In the genomic region with DNA sequence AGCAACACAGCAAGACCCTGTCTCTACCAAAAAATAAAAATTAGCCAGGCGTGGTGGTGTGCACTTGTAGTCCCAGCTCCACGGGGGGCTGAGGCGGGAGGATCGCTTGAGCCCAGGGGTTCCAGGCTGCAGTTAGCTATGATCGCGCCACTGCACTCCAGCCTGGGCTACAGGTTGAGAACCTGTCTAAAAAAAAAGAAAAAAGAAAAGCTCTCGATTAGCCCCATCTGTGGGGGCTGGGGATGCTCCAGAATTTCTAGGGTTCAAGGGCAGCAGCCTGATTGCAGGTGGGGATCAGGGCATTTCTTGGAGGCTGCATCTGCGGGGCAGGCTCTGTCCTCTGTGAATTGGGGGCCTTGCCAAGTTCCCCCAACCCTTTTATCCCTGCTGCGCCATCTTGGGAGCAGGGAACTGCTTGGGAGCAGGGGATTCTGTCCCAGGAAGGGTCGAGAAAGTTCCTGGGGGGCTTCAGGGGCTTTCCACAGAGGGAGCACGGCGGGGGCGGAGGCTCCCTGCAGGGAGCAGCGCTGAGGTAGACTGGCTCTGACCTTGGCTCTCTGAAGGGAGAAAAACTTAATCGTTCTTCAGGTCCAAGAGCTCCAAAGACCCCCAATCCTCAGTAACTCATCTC, we compare ENCODE assay signal across 9 cellular contexts. TPM values are rescaled to one million over a fixed set of nuclear protein-coding genes. Genes with fewer than 3 reads are reported as not detected.
DNase-seq lines count a peak whose midpoint lies in the region; ATAC-seq and TF ChIP-seq lines count a peak whose summit lies in the region.
"Had no signal": no experiment of that assay in that cellular context is flagged by ENCODE, and none has a peak within 500 bp of the region (broad histone marks: within the 10 kb centered on the region; RNA-seq: fewer than 3 reads in every experiment).

No MANE protein-coding gene starts in this region.

- peak overlapping the region; percentile 84 to 97 for H3K27ac Mint-ChIP-seq in activated naive CD4-positive, alpha-beta T cell treated with anti-CD3 and anti-CD28 coated beads, Interleukin-2, amount 50 U/mL, for 72 hours

- H3K27me3 ChIP-seq in stomach = no peaks in the 10 kb centered on the region

- no peaks in the 10 kb centered on the region for H3K9me3 ChIP-seq in stomach

- TF ChIP-seq CTCF in GM12865 (IDR thresholded peaks at IDR 0.05; ENCODE audit: insufficient read depth, low read depth, low read length, missing control alignments) (no peak), stomach (IDR thresholded peaks at IDR 0.05) (no peak)

- no peaks in the 10 kb centered on the region for H3K36me3 ChIP-seq in stomach

- no peaks in the 10 kb centered on the region for H3K9me3 Mint-ChIP-seq in activated naive CD4-positive, alpha-beta T cell treated with anti-CD3 and anti-CD28 coated beads, Interleukin-2, amount 50 U/mL, for 72 hours

- H3K4me1 ChIP-seq in stomach = peaks cover 29 to 49% (median 46%) of the 10 kb centered on the region in 4 donors

- TF ChIP-seq POLR2A in stomach (IDR thresholded peaks at IDR 0.05) = no peak

- ATAC-seq in HG02938 (IDR thresholded peaks at IDR 0.05; ENCODE audit: unreplicated experiment) (peak; percentile 14), HG03139 (IDR thresholded peaks at IDR 0.05; ENCODE audit: unreplicated experiment) (no peak)
- ATAC-seq in activated naive CD4-positive, alpha-beta T cell treated with anti-CD3 and anti-CD28 coated beads, Interleukin-2, amount 50 U/mL, for 72 hours = peak; percentile 3 to 7

- DNase-seq in GM12865 (ENCODE audit: low read depth) (no peak), iPS-NIHi11 (ENCODE audit: low spot score) (peak; percentile 31), stomach (no peak), medulla oblongata (ENCODE audit: extremely low spot score) (no peak), germinal center (ENCODE audit: low spot score) (no peak)
- no peak for DNase-seq in activated naive CD4-positive, alpha-beta T cell treated with anti-CD3 and anti-CD28 coated beads, Interleukin-2, amount 50 U/mL, for 72 hours (ENCODE audit: low spot score in 2 of 2)

- intact Hi-C loops in stomach (cut with DNase I; ENCODE audit: low total_unique reads) = no loop called here

- WGBS in stomach, 5 donors = 18 to 28% (median 20%) methylated on average over 12 to 15 of the region's 15 CpGs

- peak overlapping the region; percentile 85 to 92 (median 88) for H3K27ac ChIP-seq in stomach

- H3K4me3 ChIP-seq in GM12865 (ENCODE audit: low read depth, low read length) = peak overlapping the region; percentile 84
- peak overlapping the region; percentile 75 to 99 (median 82) for H3K4me3 ChIP-seq in stomach

- no peak for TF ChIP-seq EP300 in stomach (IDR thresholded peaks at IDR 0.05)

- H3K36me3 Mint-ChIP-seq in activated naive CD4-positive, alpha-beta T cell treated with anti-CD3 and anti-CD28 coated beads, Interleukin-2, amount 50 U/mL, for 72 hours = peaks cover 10% of the 10 kb centered on the region in 2 donors

RNA-seq across cellular contexts. Expression of a gene that starts 0.6 kb away (rescaled TPM):
- 10 to 100 TPM; 43.5 to 57.2 TPM for total RNA-seq in activated naive CD4-positive, alpha-beta T cell treated with anti-CD3 and anti-CD28 coated beads, Interleukin-2, amount 50 U/mL, for 72 hours
- 100 to 1,000 TPM in 4 of 5 donors, 10 to 100 TPM in 1; 93.3 to 220 (median 117) TPM for total RNA-seq in stomach
- polyA plus RNA-seq in stomach = 100 to 1,000 TPM; 165 to 344 (median 257) TPM

RNA-seq across cellular contexts. Expression of a gene that starts 49.4 kb away (rescaled TPM):
- total RNA-seq in activated naive CD4-positive, alpha-beta T cell treated with anti-CD3 and anti-CD28 coated beads, Interleukin-2, amount 50 U/mL, for 72 hours = 100 to 1,000 TPM; 254 to 333 TPM
- total RNA-seq in stomach = 100 to 1,000 TPM in 3 of 5 donors, 10 to 100 TPM in 2; 25.1 to 229 (median 113) TPM
- polyA plus RNA-seq in stomach = 100 to 1,000 TPM in 2 of 3 donors, 10 to 100 TPM in 1; 89.9 to 196 (median 106) TPM

RNA-seq across cellular contexts. Expression of a gene that starts 52.4 kb away (rescaled TPM):
- total RNA-seq in activated naive CD4-positive, alpha-beta T cell treated with anti-CD3 and anti-CD28 coated beads, Interleukin-2, amount 50 U/mL, for 72 hours = under 1 TPM in 1 of 2 donors, not detected in 1; 0.11 TPM
- under 1 TPM in 1 of 5 donors, not detected in 4; 0.37 TPM for total RNA-seq in stomach
- polyA plus RNA-seq in stomach = under 1 TPM in 1 of 3 donors, not detected in 2; 0.05 TPM
- total RNA-seq: T-helper 2 cell treated with Interferon-gamma antibody and Interleukin-4, amounts not matched to agents 100 ng/mL and 5 ng/mL, for 36 hours had no signal
